ENCODE assay signal across 8 cellular contexts in the genomic region with DNA sequence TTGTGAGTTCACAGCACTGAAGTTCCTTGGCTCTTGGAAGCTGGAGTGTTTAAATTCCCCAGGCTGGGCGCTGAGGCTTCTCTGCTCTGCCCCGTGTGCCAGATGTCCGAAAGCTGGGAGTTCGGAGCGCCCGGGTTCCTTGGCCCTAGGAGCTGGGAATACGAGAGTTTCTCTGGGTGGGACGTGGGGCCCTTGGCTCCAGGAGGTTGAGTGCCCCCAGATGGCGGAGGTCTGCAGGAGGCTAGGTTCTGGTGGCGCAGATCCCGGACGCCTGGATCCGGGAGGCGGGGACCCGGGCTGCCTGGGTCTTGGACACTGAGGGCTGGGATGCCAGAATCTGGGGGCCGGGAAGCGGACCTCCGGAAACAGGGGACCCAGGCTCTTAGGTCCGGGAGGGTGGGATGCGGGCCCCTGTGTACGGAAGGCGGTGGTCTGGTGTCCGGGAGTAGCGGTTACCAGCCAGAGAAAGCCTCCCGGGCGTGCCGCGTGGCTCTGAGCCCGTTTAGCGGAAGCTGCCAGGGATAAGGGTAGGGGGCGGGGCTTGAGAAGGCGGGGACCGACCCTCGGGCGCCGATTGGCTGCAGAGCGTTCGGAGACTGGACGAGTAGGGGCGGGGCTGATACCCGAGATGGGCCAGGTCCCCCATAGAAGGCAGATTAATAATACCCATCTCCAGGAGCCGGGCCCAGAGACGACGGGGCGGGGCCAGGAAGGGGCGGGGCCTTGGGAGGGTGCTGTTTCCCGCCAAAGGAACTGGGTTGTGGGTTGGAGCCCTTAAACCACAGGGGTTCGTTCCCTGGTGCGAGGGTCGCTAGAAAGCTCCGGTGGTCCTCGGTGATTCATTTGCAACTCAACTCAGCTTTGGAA. TPM values are rescaled to one million over a fixed set of nuclear protein-coding genes. Genes with fewer than 3 reads are reported as not detected.
DNase-seq lines count a peak whose midpoint lies in the region; ATAC-seq and TF ChIP-seq lines count a peak whose summit lies in the region.

A gene (minus strand): TSS at position 494 of the 867 bp plus-strand sequence. CDS start 629 bp downstream, outside the sequence.

- H3K9me3 ChIP-seq in smooth muscle cell (replicated peaks; ENCODE audit: low read depth) = no peaks in the 10 kb centered on the region

- H3K27ac ChIP-seq in ACC112 (ENCODE audit: low read depth, low read length) = peak within 1 kb of the TSS; percentile 92
- H3K27ac ChIP-seq in VCaP = peak within 1 kb of the TSS; percentile 89
- peak within 1 kb of the TSS; percentile 93 for H3K27ac ChIP-seq in smooth muscle cell (ENCODE audit: low read depth)

- H3K36me3 ChIP-seq in ACC112 (ENCODE audit: insufficient read depth, low read length) (peaks cover 3% of the 10 kb centered on the region; the same call in 1 of the 2 replicates), smooth muscle cell (ENCODE audit: low read depth) (no peaks in the 10 kb centered on the region)

- H3K27me3 ChIP-seq in ACC112 (ENCODE audit: insufficient read depth, low read length) (no peaks in the 10 kb centered on the region), smooth muscle cell (ENCODE audit: low read depth) (no peaks in the 10 kb centered on the region)

- ATAC-seq in GM18873 (IDR thresholded peaks at IDR 0.05; ENCODE audit: low FRiP score, unreplicated experiment) (peak; percentile 41), HG03139 (IDR thresholded peaks at IDR 0.05; ENCODE audit: unreplicated experiment) (peak; percentile 67)

- H3K4me3 ChIP-seq in ACC112 (ENCODE audit: low read depth, low read length) (peak within 1 kb of the TSS; percentile 97), smooth muscle cell (peak within 1 kb of the TSS; percentile 72)

- H3F3A ChIP-seq in smooth muscle cell (ENCODE audit: low read depth) = peaks cover 35% of the 10 kb centered on the region

- H3K9ac ChIP-seq in smooth muscle cell (ENCODE audit: low read depth) = peak within 1 kb of the TSS; percentile 89

- H4K20me1 ChIP-seq in smooth muscle cell (ENCODE audit: low read depth) = peaks cover 49% of the 10 kb centered on the region

- in situ Hi-C loops in T47D (cut with HindIII; ENCODE audit: low pct_unique_long_range_greater_than_20kb, low sequenced_read_pairs) = no loop called here

- H2AFZ ChIP-seq in ACC112 (ENCODE audit: low read length, unreplicated experiment) (no peak within 1 kb of the TSS), smooth muscle cell (ENCODE audit: low read depth) (no peak within 1 kb of the TSS)

- peak within 1 kb of the TSS; percentile 85 for H3K4me2 ChIP-seq in smooth muscle cell

- TF ChIP-seq CTCF in VCaP (conservative IDR thresholded peaks at IDR 0.05) (no peak; the same call in 1 of the 2 replicates), smooth muscle cell (IDR thresholded peaks at IDR 0.05; ENCODE audit: borderline replicate concordance, insufficient read depth, poor library complexity, severe bottlenecking) (no peak)

- DNase-seq in NCI-H2227 treated with DMSO at 0.1 percent for 48 hours (lab: John Stamatoyannopoulos, UW) (peak; percentile 86), T47D (ENCODE audit: low read depth in 1 of 2, low spot score in 1 of 2) (peak; percentile 82 to 96), iPS-NIHi7 (ENCODE audit: extremely low spot score) (peak; percentile 99), smooth muscle cell (lab: John Stamatoyannopoulos, UW; ENCODE audit: unreplicated experiment) (peak; percentile 96)

- H3K79me2 ChIP-seq in ACC112 (ENCODE audit: control insufficient read depth, insufficient read depth, low read length, unreplicated experiment) (peaks cover 49% of the 10 kb centered on the region), smooth muscle cell (ENCODE audit: low read depth) (peaks cover 48% of the 10 kb centered on the region)

- H3K4me1 ChIP-seq in ACC112 (ENCODE audit: control insufficient read depth, insufficient read depth, low read length, unreplicated experiment) (peaks cover 29% of the 10 kb centered on the region), smooth muscle cell (ENCODE audit: low read depth) (peaks cover 11% of the 10 kb centered on the region)

- WGBS in smooth muscle cell (ENCODE audit: low lambda C conversion rate) = under 1% methylated on average over 41 of the region's 52 CpGs

RNA-seq across cellular contexts. Expression of the gene that starts here (rescaled TPM):
- 101 TPM in 2 replicates for total RNA-seq in smooth muscle cell
- polyA plus RNA-seq in smooth muscle cell = 224 and 231 TPM in 2 replicates

Comparison
In these comparisons a context has a peak if more than half of its experiments do, and no peak if none do; other contexts are left out.
1. Peak in every context shown above with its lines: DNase-seq, ATAC-seq, H3K4me3 ChIP-seq and H3K27ac ChIP-seq.